8 cellular contexts compared by ENCODE assay signal in the genomic region with DNA sequence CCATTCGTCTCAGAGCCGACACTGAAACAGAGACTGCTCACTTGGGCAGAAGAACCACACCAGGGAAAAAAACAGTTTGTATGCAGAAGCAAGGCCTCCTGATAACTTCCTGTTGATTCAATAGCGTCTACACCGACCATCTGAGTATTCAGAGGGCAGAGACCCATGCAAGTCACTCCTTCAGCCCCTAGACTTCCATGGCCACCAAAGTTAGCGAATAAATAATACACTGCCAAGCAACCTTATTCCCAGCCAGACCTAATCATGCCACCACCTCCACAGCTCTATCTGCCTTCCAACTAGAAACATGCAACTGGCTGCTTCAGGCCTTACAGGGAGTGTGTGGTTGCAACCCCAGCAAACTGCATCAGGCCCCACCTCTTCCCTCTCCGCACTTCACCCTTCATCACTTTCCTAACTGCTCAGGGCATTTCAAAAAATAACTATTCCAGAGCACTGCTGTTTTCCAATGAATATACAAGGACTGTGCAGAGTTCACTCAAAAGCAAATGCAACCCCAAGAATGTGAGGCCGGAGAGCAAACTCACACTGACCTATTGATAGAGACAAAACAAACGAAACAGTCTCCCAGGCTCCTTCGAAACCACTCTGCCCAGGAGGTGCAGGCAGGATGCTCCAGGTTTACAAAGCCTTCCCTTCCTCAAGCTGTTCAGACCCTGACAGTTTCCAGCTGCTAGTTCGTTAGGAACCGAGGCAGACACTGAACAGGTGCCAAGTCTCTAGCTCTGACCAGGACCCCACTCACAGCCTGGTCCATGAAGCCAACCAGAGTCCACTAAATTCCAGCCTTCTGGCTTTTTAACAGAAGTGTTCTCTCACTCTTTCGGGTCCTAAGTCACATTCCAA. TPM values are rescaled to one million over a fixed set of nuclear protein-coding genes. Genes with fewer than 3 reads are reported as not detected.
A peak's percentile ranks its signal among the peaks of the same experiment; 100 is the strongest.
DNase-seq lines count a peak whose midpoint lies in the region; ATAC-seq and TF ChIP-seq lines count a peak whose summit lies in the region.

No MANE protein-coding gene starts in this region.

- H3K4me3 Mint-ChIP-seq in T-helper 17 cell, result peak overlapping the region; percentile 97

- WGBS in spleen, 5 donors, result 24 to 32% (median 29%) methylated on average over 12 of the region's 12 CpGs

- intact Hi-C loops in spleen (cut with DNase I; ENCODE audit: low total_unique reads), result loop anchor here (10.0 kb wide), 1 partner anchor 135 kb away; a partner anchor contains a TSS

- H3K4me3 ChIP-seq in spleen, result peak overlapping the region in 5 of 8 donors; percentile 12 to 93 (median 17)

- H3K36me3 Mint-ChIP-seq in T-helper 17 cell (ENCODE audit: low read depth), result no peaks in the 10 kb centered on the region

- H3K9me3 ChIP-seq in T-helper 17 cell (ENCODE audit: control insufficient read depth, low read length, poor library complexity, severe bottlenecking) (no peaks in the 10 kb centered on the region), spleen (no peaks in the 10 kb centered on the region)

- peaks cover 70 to 85% (median 78%) of the 10 kb centered on the region in 6 donors for H3K4me1 ChIP-seq in spleen

- TF ChIP-seq POLR2A in spleen (IDR thresholded peaks at IDR 0.05), result no peak

- no peaks in the 10 kb centered on the region for H3K36me3 ChIP-seq in spleen

- no peak for TF ChIP-seq CTCF in spleen (IDR thresholded peaks at IDR 0.05 in 8 of 11, conservative IDR thresholded peaks at IDR 0.05 in 3 of 11)

- no peak for ATAC-seq in T-helper 17 cell
- ATAC-seq in GM18520 (IDR thresholded peaks at IDR 0.05; ENCODE audit: unreplicated experiment), result no peak

- H3K27me3 ChIP-seq in spleen (replicated peaks in 1 of 7), result no peaks in the 10 kb centered on the region

- DNase-seq in SKM-1 treated with dmso at 0.1 percent for 144 hours (lab: John Stamatoyannopoulos, UW; ENCODE audit: unreplicated experiment) (peak; percentile 16), SKM-1 (lab: John Stamatoyannopoulos, UW; ENCODE audit: unreplicated experiment) (no peak), T-helper 17 cell (no peak), germinal center (ENCODE audit: low spot score) (peak; percentile 29), spleen (no peak), NCI-H2029 (lab: John Stamatoyannopoulos, UW) (no peak)
- DNase-seq in activated CD4-positive, CD25-positive, alpha-beta regulatory T cell (lab: John Stamatoyannopoulos, UW), result no peak

- H3K27me3 Mint-ChIP-seq in T-helper 17 cell, result no peaks in the 10 kb centered on the region

- H3K4me1 Mint-ChIP-seq in T-helper 17 cell, result peaks cover 54% of the 10 kb centered on the region

- peak overlapping the region; percentile 96 for H3K27ac Mint-ChIP-seq in T-helper 17 cell

- peak overlapping the region; percentile 40 to 94 (median 80) for H3K27ac ChIP-seq in spleen

RNA-seq across cellular contexts. Expression of a gene that starts 3.6 kb away (rescaled TPM):
- 100 to 1,000 TPM; 259 to 282 TPM for total RNA-seq in T-helper 17 cell
- total RNA-seq in spleen, result 100 to 1,000 TPM; 102 to 145 (median 128) TPM
- 10 to 100 TPM; 26.1 to 34.6 (median 29.6) TPM for polyA plus RNA-seq in spleen

Comparison
In these comparisons a context has a peak if more than half of its experiments do, and no peak if none do; other contexts are left out.
1. DNase-seq: peak in SKM-1 treated with dmso at 0.1 percent for 144 hours (single experiment) and germinal center (single experiment); none in SKM-1 (single experiment), T-helper 17 cell (0 of 3), spleen (single experiment), NCI-H2029 (single experiment) and activated CD4-positive, CD25-positive, alpha-beta regulatory T cell (0 of 4).